Comparison of ENCODE assay signal across 17 cellular contexts in the genomic region with DNA sequence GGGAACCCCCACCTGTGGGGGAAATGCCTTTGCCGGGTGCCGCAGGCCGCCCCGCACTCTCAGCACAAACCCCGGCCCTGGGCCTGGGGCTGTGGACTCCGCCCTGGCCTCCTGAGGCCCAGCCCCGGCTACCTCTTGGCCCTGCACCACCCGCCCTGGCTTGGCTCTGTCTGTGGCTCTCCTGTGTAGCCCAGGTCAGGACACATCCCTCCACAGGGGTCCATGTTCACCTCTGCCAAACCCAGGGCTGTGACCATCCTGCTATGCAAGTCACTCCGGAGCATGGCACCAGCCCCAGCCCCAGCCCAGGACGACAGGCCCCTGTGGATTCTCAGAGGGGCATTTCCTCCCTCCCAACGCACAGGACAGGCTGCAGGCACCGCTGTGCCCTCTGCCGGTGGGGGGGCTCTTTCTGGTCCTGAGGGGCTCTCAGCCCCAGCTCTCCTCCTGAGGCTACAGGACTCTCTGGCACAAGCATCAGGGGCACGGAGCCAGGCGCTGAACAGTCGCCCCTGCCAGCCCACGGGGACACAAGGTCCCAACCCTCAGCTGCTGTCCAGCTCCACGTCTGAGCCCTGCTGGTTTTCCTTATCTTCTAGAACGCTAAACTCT. TPM values are rescaled to one million over a fixed set of nuclear protein-coding genes. Genes with fewer than 3 reads are reported as not detected.
A peak's percentile ranks its signal among the peaks of the same experiment; 100 is the strongest.
DNase-seq lines count a peak whose midpoint lies in the region; ATAC-seq and TF ChIP-seq lines count a peak whose summit lies in the region.
"Had no signal": no experiment of that assay in that cellular context is flagged by ENCODE, and none has a peak within 500 bp of the region (broad histone marks: within the 10 kb centered on the region; RNA-seq: fewer than 3 reads in every experiment).

No MANE protein-coding gene starts in this region.

- in situ Hi-C loops in Panc1 (cut with HindIII; ENCODE audit: low pct_unique_long_range_greater_than_20kb, low sequenced_read_pairs), result no loop called here
- in situ Hi-C loops in ACHN (cut with HindIII; ENCODE audit: low pct_ligation_motif_present, low pct_unique_long_range_greater_than_20kb, low sequenced_read_pairs), result no loop called here

- H3K27ac ChIP-seq in Panc1 (ENCODE audit: low read length) (no peak overlapping the region), lower lobe of right lung (no peak overlapping the region)
- H3K27ac ChIP-seq: breast epithelium, epithelial cell of prostate, left lung, suprapubic skin, WERI-Rb-1 had no signal

- no TSS peak for BruUV-seq in Panc1 (replicated peaks; lab: Mats Ljungman, UMichigan)

- H3K36me3 ChIP-seq in Panc1 (ENCODE audit: control insufficient read depth, insufficient read depth, low read length) (no peaks in the 10 kb centered on the region), lower lobe of right lung (no peaks in the 10 kb centered on the region)
- H3K36me3 ChIP-seq: breast epithelium, left lung, suprapubic skin, WERI-Rb-1 had no signal

- intact Hi-C loops in Panc1 (cut with micrococcal nuclease; ENCODE audit: unreplicated experiment) (no loop called here), lower lobe of right lung (cut with DNase I) (no loop called here)

- ATAC-seq in Panc1 (0 out of 2 replicates have a peak, but pooled peaks have one; percentile 43), esophagus mucosa (peak; percentile 9), lower lobe of right lung (peak; percentile 25 to 28), HG02623 (IDR thresholded peaks at IDR 0.05; ENCODE audit: unreplicated experiment) (no peak)
- no peak for ATAC-seq in stimulated activated naive B cell treated with anti-CD40 and anti-IgM and Interleukin-4, amounts not matched to agents 10 μg/mL and 1 μg/mL and 100 μg/mL, for 72 hours (replicated peaks)
- ATAC-seq: left lung had no signal

- no peaks in the 10 kb centered on the region for H3K4me1 ChIP-seq in Panc1 (ENCODE audit: control insufficient read depth, insufficient read depth, low read length)
- H3K4me1 ChIP-seq in lower lobe of right lung, result peaks cover 8% of the 10 kb centered on the region
- H3K4me1 ChIP-seq: breast epithelium had no signal

- H3K4me1 Mint-ChIP-seq in stimulated activated naive B cell treated with anti-CD40 and anti-IgM and Interleukin-4, amounts not matched to agents 10 μg/mL and 1 μg/mL and 100 μg/mL, for 72 hours, result peaks cover 36 to 39% of the 10 kb centered on the region in 2 donors

- POLR2A ChIA-PET in Panc1 (lab: Charles Lee), result no interaction called here

- peaks cover 3 to 16% of the 10 kb centered on the region in 2 donors for H3K36me3 Mint-ChIP-seq in stimulated activated naive B cell treated with anti-CD40 and anti-IgM and Interleukin-4, amounts not matched to agents 10 μg/mL and 1 μg/mL and 100 μg/mL, for 72 hours

- H3K4me3 ChIP-seq in Panc1 (ENCODE audit: low read depth in 2 of 2, low read length in 2 of 2) (no peak overlapping the region), lower lobe of right lung (no peak overlapping the region)
- H3K4me3 ChIP-seq: breast epithelium, left lung, suprapubic skin had no signal

- no peak overlapping the region for H3K4me3 Mint-ChIP-seq in stimulated activated naive B cell treated with anti-CD40 and anti-IgM and Interleukin-4, amounts not matched to agents 10 μg/mL and 1 μg/mL and 100 μg/mL, for 72 hours

- H3K9me3 Mint-ChIP-seq in stimulated activated naive B cell treated with anti-CD40 and anti-IgM and Interleukin-4, amounts not matched to agents 10 μg/mL and 1 μg/mL and 100 μg/mL, for 72 hours, result no peaks in the 10 kb centered on the region

- CTCF ChIA-PET in Panc1 (lab: Charles Lee), result interaction anchor here (0.5 kb wide), 1 partner anchor 380 kb away, joined by 7 read pairs; no protein-coding TSS in a partner anchor

- H3K9me3 ChIP-seq in Panc1 (ENCODE audit: control insufficient read depth, insufficient read depth, low read depth, low read length) (no peaks in the 10 kb centered on the region), lower lobe of right lung (no peaks in the 10 kb centered on the region)
- H3K9me3 ChIP-seq: breast epithelium, left lung, suprapubic skin had no signal

- no peaks in the 10 kb centered on the region for H3K27me3 ChIP-seq in Panc1 (ENCODE audit: control insufficient read depth, insufficient read depth, low read length)
- H3K27me3 ChIP-seq in lower lobe of right lung (ENCODE audit: low read depth), result no peaks in the 10 kb centered on the region
- H3K27me3 ChIP-seq: breast epithelium, left lung, suprapubic skin had no signal

- H3K27ac Mint-ChIP-seq in stimulated activated naive B cell treated with anti-CD40 and anti-IgM and Interleukin-4, amounts not matched to agents 10 μg/mL and 1 μg/mL and 100 μg/mL, for 72 hours, result peak overlapping the region; percentile 2

- H3K27me3 Mint-ChIP-seq in stimulated activated naive B cell treated with anti-CD40 and anti-IgM and Interleukin-4, amounts not matched to agents 10 μg/mL and 1 μg/mL and 100 μg/mL, for 72 hours, result no peaks in the 10 kb centered on the region

- DNase-seq in Panc1 (ENCODE audit: low read depth, low spot score) (no peak), lower lobe of right lung (peak; percentile 30), NCI-H2196 (lab: John Stamatoyannopoulos, UW; ENCODE audit: unreplicated experiment) (no peak), ACHN (no peak)
- DNase-seq in stimulated activated naive B cell treated with anti-CD40 and anti-IgM and Interleukin-4, amounts not matched to agents 10 μg/mL and 1 μg/mL and 100 μg/mL, for 72 hours, result no peak
- DNase-seq: dermis blood vessel endothelial cell; foreskin melanocyte; NCI-H1694; NCI-H446; stimulated activated CD8-positive, alpha-beta memory T cell treated with anti-CD3 and anti-CD28 coated beads, Interleukin-4, amount 100 ng/mL, for 48 hours; WERI-Rb-1 had no signal

- TF ChIP-seq CTCF in Panc1 (IDR thresholded peaks at IDR 0.05) (no peak), lower lobe of right lung (IDR thresholded peaks at IDR 0.05) (no peak)

RNA-seq across cellular contexts. Expression of a gene that starts 45.7 kb away (rescaled TPM):
- total RNA-seq in Panc1 (2021; ENCODE audit: unreplicated experiment) (21.0 TPM), esophagus mucosa (7.7 TPM), lower lobe of right lung (17.6 TPM)
- polyA plus RNA-seq in Panc1 (2012; ENCODE audit: insufficient read length), result 27.9 TPM

Comparison
In these comparisons a context has a peak if more than half of its experiments do, and no peak if none do; other contexts are left out.
1. ATAC-seq: peak in Panc1 (single experiment), esophagus mucosa (single experiment) and lower lobe of right lung (2 of 2); none in stimulated activated naive B cell treated with anti-CD40 and anti-IgM and Interleukin-4, amounts not matched to agents 10 μg/mL and 1 μg/mL and 100 μg/mL, for 72 hours (0 of 2) and HG02623 (single experiment).